Comparison of ENCODE assay signal across 14 cellular contexts in the genomic region with DNA sequence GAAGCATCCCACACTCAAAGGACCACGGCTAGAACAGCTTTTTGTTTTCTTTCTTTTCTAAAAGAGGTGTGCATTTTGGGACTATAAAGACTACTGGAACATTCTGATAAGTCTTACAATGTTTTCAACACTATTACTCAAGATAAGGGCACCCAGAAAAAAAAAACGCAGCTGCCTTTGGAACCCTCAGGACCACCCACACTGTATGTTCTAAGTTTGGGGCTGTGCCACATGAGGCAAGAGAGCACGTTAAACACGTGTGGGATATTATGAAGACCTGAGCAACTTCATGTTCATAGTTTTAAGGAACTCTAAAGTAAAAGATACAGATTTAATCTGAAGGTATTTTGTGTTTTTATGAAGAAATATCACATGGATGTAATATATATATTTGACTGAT.
DNase-seq lines count a peak whose midpoint lies in the region; ATAC-seq and TF ChIP-seq lines count a peak whose summit lies in the region.
"Had no signal": no experiment of that assay in that cellular context is flagged by ENCODE, and none has a peak within 500 bp of the region (broad histone marks: within the 10 kb centered on the region; RNA-seq: fewer than 3 reads in every experiment).

No MANE protein-coding gene starts in this region.

- H3K4me3 ChIP-seq in Loucy (ENCODE audit: low read length, poor library complexity, severe bottlenecking) (no peak overlapping the region), SU-DHL-6 (ENCODE audit: insufficient read depth, low read length, poor library complexity, severe bottlenecking) (no peak overlapping the region), thoracic aorta (peak overlapping the region; percentile 52)
- H3K4me3 ChIP-seq: A549 had no signal

- peaks cover 53% of the 10 kb centered on the region for H3K4me1 Mint-ChIP-seq in mesothelial cell of epicardium
- H3K4me1 Mint-ChIP-seq: CD8-positive, alpha-beta memory T cell had no signal

- no peak overlapping the region for H3K4me3 Mint-ChIP-seq in mesothelial cell of epicardium
- H3K4me3 Mint-ChIP-seq: CD14-positive monocyte; CD8-positive, alpha-beta memory T cell had no signal

- H3F3A ChIP-seq in Loucy (ENCODE audit: low read depth) (no peaks in the 10 kb centered on the region), SU-DHL-6 (ENCODE audit: insufficient read depth) (no peaks in the 10 kb centered on the region)

- H4K20me1 ChIP-seq in Loucy (ENCODE audit: insufficient read depth, low read length, poor library complexity, severe bottlenecking) = no peaks in the 10 kb centered on the region
- no peaks in the 10 kb centered on the region for H4K20me1 ChIP-seq in SU-DHL-6 (ENCODE audit: low read depth, low read length)

- no peaks in the 10 kb centered on the region for H3K27me3 ChIP-seq in Loucy (ENCODE audit: insufficient read depth, low read length, poor library complexity, severe bottlenecking)
- no peaks in the 10 kb centered on the region for H3K27me3 ChIP-seq in SU-DHL-6 (ENCODE audit: low read length)
- no peaks in the 10 kb centered on the region for H3K27me3 ChIP-seq in thoracic aorta (replicated peaks; ENCODE audit: insufficient read depth)
- H3K27me3 ChIP-seq in foreskin keratinocyte = no peaks in the 10 kb centered on the region

- H2AFZ ChIP-seq in Loucy (ENCODE audit: low read length) = no peak overlapping the region
- peak overlapping the region; percentile 15 for H2AFZ ChIP-seq in SU-DHL-6 (ENCODE audit: low read depth, low read length, severe bottlenecking)

- H3K27me3 Mint-ChIP-seq in mesothelial cell of epicardium (ENCODE audit: low read depth) = peaks cover 2% of the 10 kb centered on the region
- H3K27me3 Mint-ChIP-seq: CD8-positive, alpha-beta memory T cell had no signal

- H3K9ac ChIP-seq in Loucy (ENCODE audit: low read depth, low read length, poor library complexity, severe bottlenecking) (no peak overlapping the region), SU-DHL-6 (ENCODE audit: low read length) (no peak overlapping the region)

- peaks cover 51% of the 10 kb centered on the region for H3K4me1 ChIP-seq in Loucy (ENCODE audit: insufficient read depth, low read length, poor library complexity, severe bottlenecking)
- H3K4me1 ChIP-seq in thoracic aorta (ENCODE audit: control insufficient read depth in 1 of 2, low read depth in 2 of 2) = peaks cover 12 to 37% of the 10 kb centered on the region in 2 donors
- no peaks in the 10 kb centered on the region for H3K4me1 ChIP-seq in foreskin keratinocyte
- H3K4me1 ChIP-seq: A549, Caco-2 had no signal

- ATAC-seq in thoracic aorta (ENCODE audit: insufficient number of reproducible peaks, low FRiP score, low read depth) (no peak), foreskin keratinocyte (no peak)
- ATAC-seq: A549 had no signal

- H3K36me3 Mint-ChIP-seq in mesothelial cell of epicardium = no peaks in the 10 kb centered on the region
- H3K36me3 Mint-ChIP-seq: CD14-positive monocyte had no signal

- H3K9me3 ChIP-seq in Loucy (ENCODE audit: insufficient read depth, low read depth, low read length) (no peaks in the 10 kb centered on the region), SU-DHL-6 (ENCODE audit: insufficient read depth, low read length) (no peaks in the 10 kb centered on the region), thoracic aorta (no peaks in the 10 kb centered on the region)
- H3K9me3 ChIP-seq: A549, Caco-2 had no signal

- no peaks in the 10 kb centered on the region for H3K79me2 ChIP-seq in Loucy (ENCODE audit: insufficient read depth, low read length)
- no peaks in the 10 kb centered on the region for H3K79me2 ChIP-seq in SU-DHL-6 (ENCODE audit: insufficient read depth, low read length)

- H3K36me3 ChIP-seq in Loucy (ENCODE audit: insufficient read depth, low read length) (no peaks in the 10 kb centered on the region), SU-DHL-6 (ENCODE audit: low read length) (no peaks in the 10 kb centered on the region), thoracic aorta (no peaks in the 10 kb centered on the region)

- H3K27ac ChIP-seq in SU-DHL-6 (ENCODE audit: low read depth, low read length) (no peak overlapping the region), thoracic aorta (peak overlapping the region; percentile 4 to 15), foreskin keratinocyte (no peak overlapping the region)
- H3K27ac ChIP-seq: A549, HL-60 had no signal

- DNase-seq in mesothelial cell of epicardium (ENCODE audit: low spot score in 2 of 2, unreplicated experiment in 2 of 2) (no peak), thoracic aorta (ENCODE audit: low spot score) (no peak), retina (no peak), foreskin keratinocyte (no peak)
- DNase-seq in activated CD4-positive, alpha-beta T cell treated with anti-CD3 and anti-CD28 coated beads for 1 hour = no peak
- DNase-seq: Caco-2; CD8-positive, alpha-beta memory T cell; GF-D8; HCEC 1CT had no signal

- peak overlapping the region; percentile 6 for H3K27ac Mint-ChIP-seq in mesothelial cell of epicardium
- H3K27ac Mint-ChIP-seq: CD14-positive monocyte; CD8-positive, alpha-beta memory T cell had no signal

- TF ChIP-seq CTCF in Loucy (conservative IDR thresholded peaks at IDR 0.05; ENCODE audit: low read length) = no peak
- no peak for TF ChIP-seq CTCF in SU-DHL-6 (IDR thresholded peaks at IDR 0.05; ENCODE audit: insufficient read depth, low read length, poor library complexity, severe bottlenecking)
- no peak for TF ChIP-seq CTCF in mesothelial cell of epicardium (IDR thresholded peaks at IDR 0.05; ENCODE audit: unreplicated experiment)
- no peak for TF ChIP-seq CTCF in thoracic aorta (IDR thresholded peaks at IDR 0.05)
- no peak for TF ChIP-seq CTCF in foreskin keratinocyte (conservative IDR thresholded peaks at IDR 0.05)

- H3K9me3 Mint-ChIP-seq in mesothelial cell of epicardium = no peaks in the 10 kb centered on the region
- H3K9me3 Mint-ChIP-seq: CD14-positive monocyte; CD8-positive, alpha-beta memory T cell had no signal

- H3K4me2 ChIP-seq in Loucy (ENCODE audit: low read depth, low read length, poor library complexity, severe bottlenecking) (peak overlapping the region; percentile 48), SU-DHL-6 (ENCODE audit: low read depth, low read length, poor library complexity, severe bottlenecking) (peak overlapping the region; percentile 5)
- H3K4me2 ChIP-seq: A549 had no signal

- no peaks in the 10 kb centered on the region for H3K9me2 ChIP-seq in Loucy (replicated peaks; ENCODE audit: low read depth, low read length)
- H3K9me2 ChIP-seq in SU-DHL-6 (replicated peaks; ENCODE audit: insufficient read depth, low read length) = no peaks in the 10 kb centered on the region

Comparison
In these comparisons a context has a peak if more than half of its experiments do, and no peak if none do; other contexts are left out.
1. H3K27ac ChIP-seq: peak in thoracic aorta (2 of 2); none in SU-DHL-6 (single experiment) and foreskin keratinocyte (single experiment).